ENCODE assay signal across 13 cellular contexts in the genomic region with DNA sequence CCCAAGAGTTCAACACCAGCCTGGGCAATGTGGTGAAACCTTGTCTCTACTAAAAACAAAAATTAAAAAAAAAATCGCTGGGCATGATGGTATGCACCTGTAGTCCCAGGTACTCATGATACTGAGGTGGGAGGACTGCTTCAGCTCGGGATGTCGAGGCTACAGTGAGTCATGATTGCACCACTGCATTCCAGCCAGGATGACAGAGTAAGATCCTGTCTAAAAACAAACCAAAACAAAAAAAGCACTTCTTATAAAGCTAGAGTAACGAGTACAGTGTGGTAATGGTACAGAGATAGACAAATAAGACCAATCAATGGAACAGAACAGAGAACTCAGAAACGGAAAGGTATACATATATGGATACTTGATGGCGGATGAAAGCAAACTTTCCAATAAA. TPM values are rescaled to one million over a fixed set of nuclear protein-coding genes. Genes with fewer than 3 reads are reported as not detected.
DNase-seq lines count a peak whose midpoint lies in the region; ATAC-seq and TF ChIP-seq lines count a peak whose summit lies in the region.
"Had no signal": no experiment of that assay in that cellular context is flagged by ENCODE, and none has a peak within 500 bp of the region (broad histone marks: within the 10 kb centered on the region; RNA-seq: fewer than 3 reads in every experiment).

No MANE protein-coding gene starts in this region.

- peak overlapping the region; percentile 81 for H3K4me2 ChIP-seq in PC-3 (ENCODE audit: low read length)

- H3K27ac ChIP-seq in PC-3 (ENCODE audit: low read length), result peak overlapping the region; percentile 60

- DNase-seq in EH (ENCODE audit: low read depth), result peak; percentile 80
- peak; percentile 86 for DNase-seq in PC-3
- peak; percentile 73 for DNase-seq in dermis blood vessel endothelial cell
- DNase-seq in lung microvascular endothelial cell (ENCODE audit: low read depth in 2 of 2), result peak; percentile 55 to 77
- no peak for DNase-seq in activated effector memory CD4-positive, alpha-beta T cell treated with anti-CD3 and anti-CD28 coated beads, Interleukin-2, amount 50 U/mL, for 16 hours
- no peak for DNase-seq in retina
- DNase-seq: activated CD4-positive, alpha-beta T cell treated with anti-CD3 and anti-CD28 coated beads for 4 hours; anterior cingulate cortex; COR-L47; NCI-H2107 had no signal

- H3K9me2 ChIP-seq in PC-3 (replicated peaks; ENCODE audit: low read length), result no peaks in the 10 kb centered on the region

- ATAC-seq in PC-3 (peak; percentile 72), HG03469 (IDR thresholded peaks at IDR 0.05; ENCODE audit: unreplicated experiment) (no peak), GM18870 (IDR thresholded peaks at IDR 0.05; ENCODE audit: unreplicated experiment) (no peak)
- ATAC-seq: Right ventricle myocardium inferior had no signal

- peaks cover 37% of the 10 kb centered on the region for H3K4me1 ChIP-seq in PC-3 (ENCODE audit: insufficient read depth, low read length)

- CTCF ChIA-PET in PC-3 (lab: Charles Lee), result no interaction called here

- TF ChIP-seq CTCF in PC-3 (conservative IDR thresholded peaks at IDR 0.05; ENCODE audit: low read depth, low read length), result no peak

- peak overlapping the region; percentile 55 for H3K4me3 ChIP-seq in PC-3 (ENCODE audit: low read length)

- peaks cover 34% of the 10 kb centered on the region for H3K79me2 ChIP-seq in PC-3 (ENCODE audit: low read length)

- no peaks in the 10 kb centered on the region for H3K27me3 ChIP-seq in PC-3 (ENCODE audit: low read length)

- H3F3A ChIP-seq in PC-3 (ENCODE audit: low read length, unreplicated experiment), result peaks cover 6% of the 10 kb centered on the region

- peak overlapping the region; percentile 33; the same call in 1 of the 2 replicates for H2AFZ ChIP-seq in PC-3 (ENCODE audit: low read length)

- H4K20me1 ChIP-seq in PC-3 (ENCODE audit: low read length), result no peaks in the 10 kb centered on the region

- no peak overlapping the region for H3K9ac ChIP-seq in PC-3 (ENCODE audit: low read length)

- POLR2A ChIA-PET in PC-3 (lab: Charles Lee; ENCODE audit: unreplicated experiment), result no interaction called here

- H3K36me3 ChIP-seq in PC-3 (ENCODE audit: low read depth, low read length), result no peaks in the 10 kb centered on the region

- no peaks in the 10 kb centered on the region for H3K9me3 ChIP-seq in PC-3 (ENCODE audit: low read length)

- intact Hi-C loops in PC-3 (cut with micrococcal nuclease), result loop anchor here (10.0 kb wide), 1 partner anchor 51 kb away; a partner anchor contains a TSS

- BruUV-seq in PC-3 (replicated peaks; lab: Mats Ljungman, UMichigan), result no TSS peak

RNA-seq across cellular contexts. Expression of a gene that starts 4.4 kb away (rescaled TPM):
- 25.9 and 32.5 TPM in 2 replicates for total RNA-seq in PC-3 (2014; rRNA removed)
- 43.0 and 77.3 TPM in 2 replicates for total RNA-seq in dermis blood vessel endothelial cell
- total RNA-seq in lung microvascular endothelial cell, result 34.4 and 41.1 TPM in 2 replicates

RNA-seq across cellular contexts. Expression of a gene that starts 49.6 kb away (rescaled TPM):
- 25.1 and 32.1 TPM in 2 replicates for total RNA-seq in PC-3 (2014; rRNA removed)
- total RNA-seq in dermis blood vessel endothelial cell, result 23.9 and 42.9 TPM in 2 replicates
- 10.5 and 14.8 TPM in 2 replicates for total RNA-seq in lung microvascular endothelial cell

Comparison
In these comparisons a context has a peak if more than half of its experiments do, and no peak if none do; other contexts are left out.
1. DNase-seq: peak in EH (single experiment), PC-3 (single experiment), dermis blood vessel endothelial cell (single experiment) and lung microvascular endothelial cell (2 of 2); none in activated effector memory CD4-positive, alpha-beta T cell treated with anti-CD3 and anti-CD28 coated beads, Interleukin-2, amount 50 U/mL, for 16 hours (single experiment) and retina (single experiment).